Comparison of ENCODE assay signal across 14 cellular contexts in genomic region chr15:34642252-34642651, GRCh38.
"Had no signal": no experiment of that assay in that cellular context is flagged by ENCODE, and none has a peak within 500 bp of the region (broad histone marks: within the 10 kb centered on the region; RNA-seq: fewer than 3 reads in every experiment).

No MANE protein-coding gene starts in this region.

- ATAC-seq: activated CD8-positive, alpha-beta T cell treated with anti-CD3 and anti-CD28 coated beads for 36 hours; activated T-helper 17 cell treated with anti-CD3 and anti-CD28 coated beads, Interleukin-2, amount 50 U/mL, for 72 hours; effector memory CD8-positive, alpha-beta T cell; naive thymus-derived CD8-positive, alpha-beta T cell; stimulated activated naive B cell treated with anti-CD40 and anti-IgM and Interleukin-4, amounts not matched to agents 10 μg/mL and 1 μg/mL and 100 μg/mL, for 72 hours had no signal

- H3K36me3 ChIP-seq: cardiac muscle cell, esophagus squamous epithelium, tibial artery, uterus had no signal

- DNase-seq: activated CD4-positive, alpha-beta T cell treated with anti-CD3 and anti-CD28 coated beads, Interleukin-2, amount 10 ng/mL, durations not matched to agents 24 days and 14 days; activated CD8-positive, alpha-beta T cell treated with anti-CD3 and anti-CD28 coated beads for 36 hours; activated naive CD4-positive, alpha-beta T cell; activated naive CD8-positive, alpha-beta T cell treated with anti-CD3 and anti-CD28 coated beads, Interleukin-2, amount 10 ng/mL, durations not matched to agents 7 days and 5 days; activated T-cell treated with anti-CD3 and anti-CD28 coated beads, Interleukin-2, amount 50 U/mL, for 1 hour; amygdala; effector memory CD8-positive, alpha-beta T cell; esophagus squamous epithelium; naive thymus-derived CD8-positive, alpha-beta T cell; stimulated activated naive B cell treated with anti-CD40 and anti-IgM and Interleukin-4, amounts not matched to agents 10 μg/mL and 1 μg/mL and 100 μg/mL, for 72 hours; tibial artery; uterus had no signal

- H3K27ac ChIP-seq: cardiac muscle cell, esophagus squamous epithelium, tibial artery, uterus had no signal

- H3K4me3 ChIP-seq: cardiac muscle cell, esophagus squamous epithelium, tibial artery, uterus had no signal

- H3K27me3 ChIP-seq: cardiac muscle cell, esophagus squamous epithelium, tibial artery, uterus had no signal

- H3K4me1 ChIP-seq: esophagus squamous epithelium, tibial artery, uterus had no signal

- H3K9me3 ChIP-seq: esophagus squamous epithelium, tibial artery, uterus had no signal
